ENCODE assay signal across 8 cellular contexts in the genomic region with DNA sequence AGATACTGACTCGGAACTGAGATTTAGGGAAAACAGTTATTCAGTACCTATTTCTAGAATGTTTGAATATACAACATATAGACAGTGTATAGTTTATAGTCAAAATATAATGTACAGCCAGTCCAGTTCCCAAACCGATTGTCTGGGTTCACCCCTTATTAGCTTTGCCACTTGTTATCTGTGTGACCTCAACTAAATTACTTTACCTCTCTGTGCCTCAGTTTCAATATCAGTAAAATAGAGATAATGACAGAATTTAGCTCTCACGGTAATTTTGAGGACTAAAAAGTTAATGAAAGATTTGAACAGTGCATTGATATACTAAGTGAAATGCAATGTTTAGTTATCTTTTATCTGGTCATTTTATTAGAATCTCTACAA. TPM values are rescaled to one million over a fixed set of nuclear protein-coding genes. Genes with fewer than 3 reads are reported as not detected.
DNase-seq lines count a peak whose midpoint lies in the region; ATAC-seq, FAIRE-seq and TF ChIP-seq lines count a peak whose summit lies in the region.

No MANE protein-coding gene starts in this region.

- H4K20me1 ChIP-seq in HepG2 (ENCODE audit: insufficient read depth, low read length) = peaks cover 10% of the 10 kb centered on the region

- TF ChIP-seq EP300 in HepG2 (IDR thresholded peaks at IDR 0.05; ENCODE audit: low read depth in 2 of 2, low read length in 2 of 2) = no peak
- no peak for TF ChIP-seq EP300 in HepG2 (CRISPR knock-in tag; IDR thresholded peaks at IDR 0.05; ENCODE audit: borderline replicate concordance)

- H3K36me3 Mint-ChIP-seq in activated CD4-positive, alpha-beta T cell treated with anti-CD3 and anti-CD28 coated beads, Interleukin-2, amount 10 ng/mL, durations not matched to agents 7 days and 5 days (ENCODE audit: low read depth) = peaks cover 14% of the 10 kb centered on the region

- intact Hi-C loops in HepG2 (cut with micrococcal nuclease; ENCODE audit: unreplicated experiment) = loop anchor here (2.0 kb wide), 1 partner anchor 14 kb away; no protein-coding TSS in a partner anchor

- H3K79me2 ChIP-seq in HepG2 (ENCODE audit: insufficient read depth, low read length) = peaks cover 39% of the 10 kb centered on the region

- TF ChIP-seq POLR2A in HepG2 (IDR thresholded peaks at IDR 0.05; ENCODE audit: insufficient read depth in 1 of 2, low read depth in 2 of 2, low read length in 2 of 2) = no peak

- no peak overlapping the region for H3K27ac ChIP-seq in HepG2 (ENCODE audit: extremely low read length, insufficient read depth, low read length)
- peak overlapping the region; percentile 89 to 97 for H3K27ac ChIP-seq in thoracic aorta

- peak overlapping the region; percentile 95 for H3K4me3 ChIP-seq in adipocyte (ENCODE audit: low read length)
- H3K4me3 ChIP-seq in HepG2 (replicated peaks in 1 of 3; ENCODE audit: insufficient read depth in 1 of 3, low read depth in 2 of 3, low read length in 3 of 3) = peak overlapping the region in 2 of 3 experiments; percentile 89 to 95; a peak in 5 of 6 replicates
- peak overlapping the region; percentile 96 for H3K4me3 ChIP-seq in thoracic aorta

- FAIRE-seq in HepG2 (lab: Jason Lieb, UNC) = no peak

- no peaks in the 10 kb centered on the region for H3K9me3 Mint-ChIP-seq in activated CD4-positive, alpha-beta T cell treated with anti-CD3 and anti-CD28 coated beads, Interleukin-2, amount 10 ng/mL, durations not matched to agents 7 days and 5 days

- CTCF ChIA-PET in activated CD4-positive, alpha-beta T cell treated with anti-CD3 and anti-CD28 coated beads, Interleukin-2, amount 10 ng/mL, durations not matched to agents 7 days and 5 days (lab: Charles Lee) = no interaction called here
- CTCF ChIA-PET in HepG2 (lab: Yijun Ruan, JAX; ENCODE audit: low intra/inter-chr PET ratio, low total read pairs) = no interaction called here

- DNase-seq in activated CD4-positive, alpha-beta T cell treated with anti-CD3 and anti-CD28 coated beads, Interleukin-2, amount 10 ng/mL, durations not matched to agents 7 days and 5 days = no peak
- no peak for DNase-seq in activated CD4-positive, alpha-beta T cell treated with anti-CD3 and anti-CD28 coated beads for 48 hours
- DNase-seq in adipocyte (ENCODE audit: low read depth) (no peak), HepG2 (ENCODE audit: low spot score) (no peak), thoracic aorta (ENCODE audit: low spot score) (no peak), hypothalamus (lab: John Stamatoyannopoulos, UW) (no peak), AML-193 (lab: John Stamatoyannopoulos, UW) (no peak)

- peaks cover 47% of the 10 kb centered on the region for H3K4me1 Mint-ChIP-seq in activated CD4-positive, alpha-beta T cell treated with anti-CD3 and anti-CD28 coated beads, Interleukin-2, amount 10 ng/mL, durations not matched to agents 7 days and 5 days

- H3K27me3 ChIP-seq in adipocyte (replicated peaks; ENCODE audit: control insufficient read depth, insufficient read depth, low read length) (no peaks in the 10 kb centered on the region), HepG2 (ENCODE audit: control insufficient read depth in 1 of 2, insufficient read depth in 2 of 2, low read length in 2 of 2) (peaks cover 0 to 3% of the 10 kb centered on the region in 2 experiments; a peak in 3 of 5 replicates), thoracic aorta (replicated peaks; ENCODE audit: insufficient read depth) (no peaks in the 10 kb centered on the region)

- H3K4me2 ChIP-seq in HepG2 (ENCODE audit: low read depth, low read length) = peak overlapping the region; percentile 78

- peaks cover 23% of the 10 kb centered on the region for H3K4me1 ChIP-seq in adipocyte (ENCODE audit: control insufficient read depth, insufficient read depth, low read length)
- H3K4me1 ChIP-seq in HepG2 (ENCODE audit: insufficient read depth, low read length) = peaks cover 31% of the 10 kb centered on the region
- H3K4me1 ChIP-seq in thoracic aorta (ENCODE audit: control insufficient read depth in 1 of 2, low read depth in 2 of 2) = peaks cover 25 to 42% of the 10 kb centered on the region in 2 donors

- peak overlapping the region; percentile 95 for H3K9ac ChIP-seq in adipocyte (ENCODE audit: low read length)
- H3K9ac ChIP-seq in HepG2 (ENCODE audit: insufficient read depth, low read depth, low read length) = peak overlapping the region; percentile 47; the same call in 1 of the 2 replicates

- H3K9me3 ChIP-seq in adipocyte (ENCODE audit: control insufficient read depth, low read length) (no peaks in the 10 kb centered on the region), HepG2 (ENCODE audit: low read length) (no peaks in the 10 kb centered on the region), thoracic aorta (no peaks in the 10 kb centered on the region)

- no peak for TF ChIP-seq RAD21 in HepG2 (CRISPR knock-in tag; IDR thresholded peaks at IDR 0.05)

- in situ Hi-C loops in HepG2 (cut with HindIII; ENCODE audit: extremely low pct_ligation_motif_present, low pct_unique_long_range_greater_than_20kb) = no loop called here

- H3K27ac Mint-ChIP-seq in activated CD4-positive, alpha-beta T cell treated with anti-CD3 and anti-CD28 coated beads, Interleukin-2, amount 10 ng/mL, durations not matched to agents 7 days and 5 days = peak overlapping the region; percentile 92

- ATAC-seq in HepG2 = no peak
- ATAC-seq in thoracic aorta (ENCODE audit: insufficient number of reproducible peaks, low FRiP score, low read depth) = no peak
- ATAC-seq in HG02798 (IDR thresholded peaks at IDR 0.05; ENCODE audit: poor library complexity, unreplicated experiment) = no peak

- H2AFZ ChIP-seq in HepG2 (ENCODE audit: low read length) = peak overlapping the region; percentile 43

- H3K4me3 Mint-ChIP-seq in activated CD4-positive, alpha-beta T cell treated with anti-CD3 and anti-CD28 coated beads, Interleukin-2, amount 10 ng/mL, durations not matched to agents 7 days and 5 days = peak overlapping the region; percentile 96

- TF ChIP-seq CTCF in HepG2 (CRISPR knock-in tag; IDR thresholded peaks at IDR 0.05) (no peak), thoracic aorta (IDR thresholded peaks at IDR 0.05) (no peak)

- 25% methylated on average over 3 of the region's 3 CpGs for WGBS in HepG2 (ENCODE audit: low lambda C conversion rate)

- peaks cover 4% of the 10 kb centered on the region for H3K27me3 Mint-ChIP-seq in activated CD4-positive, alpha-beta T cell treated with anti-CD3 and anti-CD28 coated beads, Interleukin-2, amount 10 ng/mL, durations not matched to agents 7 days and 5 days

- no TSS peak for BruUV-seq in HepG2 (replicated peaks; lab: Mats Ljungman, UMichigan)

- POLR2A ChIA-PET in activated CD4-positive, alpha-beta T cell treated with anti-CD3 and anti-CD28 coated beads, Interleukin-2, amount 10 ng/mL, durations not matched to agents 7 days and 5 days (lab: Charles Lee) = no interaction called here
- POLR2A ChIA-PET in HepG2 (lab: Yijun Ruan, JAX) = interaction anchor here (0.9 to 2.2 kb wide), 8 partner anchors 8 to 519 kb away, joined by 3 to 15 read pairs (median 3); a partner anchor contains a TSS

- H3K36me3 ChIP-seq in adipocyte (ENCODE audit: control insufficient read depth, insufficient read depth, low read length, severe bottlenecking) (peaks cover 5% of the 10 kb centered on the region), HepG2 (replicated peaks in 1 of 2; ENCODE audit: control insufficient read depth in 1 of 2, insufficient read depth in 2 of 2, low read length in 2 of 2) (no peaks in the 10 kb centered on the region), thoracic aorta (no peaks in the 10 kb centered on the region)

RNA-seq across cellular contexts. Expression of a gene that starts 0.8 kb away (rescaled TPM):
- 10 to 100 TPM; 55.4 to 69.3 TPM for total RNA-seq in activated CD4-positive, alpha-beta T cell treated with anti-CD3 and anti-CD28 coated beads, Interleukin-2, amount 10 ng/mL, durations not matched to agents 7 days and 5 days
- total RNA-seq in HepG2 (2016; rRNA removed; fragmentation: Illumina TruSeq; extraction: Trizol) (36.0 and 39.6 TPM in 2 replicates), thoracic aorta (10 to 100 TPM; 51.3 to 59.0 TPM)
- 6.9 and 9.8 TPM in 2 replicates for total RNA-seq in HepG2 (2016; cell fraction: cytosol; rRNA removed; fragmentation: Illumina TruSeq; extraction: Trizol; ENCODE audit: low read depth)
- total RNA-seq in HepG2 (2016; cell fraction: insoluble cytoplasmic fraction; rRNA removed; fragmentation: Illumina TruSeq; extraction: Trizol) = 32.9 and 46.7 TPM in 2 replicates
- 21.9 and 25.6 TPM in 2 replicates for total RNA-seq in HepG2 (2016; cell fraction: membrane; rRNA removed; fragmentation: Illumina TruSeq; extraction: Trizol)
- total RNA-seq in HepG2 (2016; cell fraction: nucleus; rRNA removed; fragmentation: Illumina TruSeq; extraction: Trizol) = 19.5 and 24.2 TPM in 2 replicates
- 23.6 and 26.7 TPM in 2 replicates for polyA plus RNA-seq in HepG2 (2011; rRNA removed)
- 15.6 and 17.2 TPM in 2 replicates for polyA plus RNA-seq in HepG2 (2011; cell fraction: cytosol; rRNA removed)
- 26.4 and 26.9 TPM in 2 replicates for polyA plus RNA-seq in HepG2 (2011; cell fraction: nucleus; rRNA removed)
- 41.9 and 63.6 TPM in 2 replicates for polyA plus RNA-seq in HepG2 (2012)
- polyA plus RNA-seq in HepG2 (2016; cell fraction: cytosol; fragmentation: Illumina TruSeq; extraction: Trizol; ENCODE audit: low read depth) = 5.8 and 6.0 TPM in 2 replicates
- 25.1 and 25.8 TPM in 2 replicates for polyA plus RNA-seq in HepG2 (2016; cell fraction: insoluble cytoplasmic fraction; fragmentation: Illumina TruSeq; extraction: Trizol; ENCODE audit: low read depth)
- polyA plus RNA-seq in HepG2 (2016; cell fraction: membrane; fragmentation: Illumina TruSeq; extraction: Trizol; ENCODE audit: low read depth) = 11.3 and 11.7 TPM in 2 replicates
- 29.2 and 33.3 TPM in 2 replicates for polyA plus RNA-seq in HepG2 (2016; cell fraction: nucleus; fragmentation: Illumina TruSeq; extraction: Trizol; ENCODE audit: insufficient read depth, low read depth)
- 14.2 and 29.8 TPM in 2 replicates for polyA minus RNA-seq in HepG2 (2011; rRNA and poly(A)+ RNA removed; ENCODE audit: low replicate concordance)
- 44.8 and 47.5 TPM in 2 replicates for polyA minus RNA-seq in HepG2 (2011; cell fraction: cytosol; rRNA and poly(A)+ RNA removed)
- polyA minus RNA-seq in HepG2 (2011; cell fraction: nucleus; rRNA and poly(A)+ RNA removed) = 35.3 and 56.2 TPM in 2 replicates

RNA-seq across cellular contexts. Expression of a gene that starts 51.0 kb away (rescaled TPM):
- total RNA-seq in activated CD4-positive, alpha-beta T cell treated with anti-CD3 and anti-CD28 coated beads, Interleukin-2, amount 10 ng/mL, durations not matched to agents 7 days and 5 days = 10 to 100 TPM; 56.0 to 66.4 TPM
- 19.5 and 19.9 TPM in 2 replicates for total RNA-seq in HepG2 (2016; rRNA removed; fragmentation: Illumina TruSeq; extraction: Trizol)
- 9.4 and 11.1 TPM in 2 replicates for total RNA-seq in HepG2 (2016; cell fraction: cytosol; rRNA removed; fragmentation: Illumina TruSeq; extraction: Trizol; ENCODE audit: low read depth)
- total RNA-seq in HepG2 (2016; cell fraction: insoluble cytoplasmic fraction; rRNA removed; fragmentation: Illumina TruSeq; extraction: Trizol) = 17.0 and 23.9 TPM in 2 replicates
- total RNA-seq in HepG2 (2016; cell fraction: membrane; rRNA removed; fragmentation: Illumina TruSeq; extraction: Trizol) = 12.8 and 14.0 TPM in 2 replicates
- total RNA-seq in HepG2 (2016; cell fraction: nucleus; rRNA removed; fragmentation: Illumina TruSeq; extraction: Trizol) = 17.5 and 19.2 TPM in 2 replicates
- 8.2 and 9.4 TPM in 2 replicates for polyA plus RNA-seq in HepG2 (2011; rRNA removed)
- polyA plus RNA-seq in HepG2 (2011; cell fraction: cytosol; rRNA removed) = 5.9 and 8.7 TPM in 2 replicates
- 21.6 and 24.9 TPM in 2 replicates for polyA plus RNA-seq in HepG2 (2011; cell fraction: nucleus; rRNA removed)
- 11.0 TPM in 2 replicates for polyA plus RNA-seq in HepG2 (2012)
- polyA plus RNA-seq in HepG2 (2016; cell fraction: cytosol; fragmentation: Illumina TruSeq; extraction: Trizol; ENCODE audit: low read depth) = 4.5 and 5.7 TPM in 2 replicates
- 16.4 and 20.9 TPM in 2 replicates for polyA plus RNA-seq in HepG2 (2016; cell fraction: insoluble cytoplasmic fraction; fragmentation: Illumina TruSeq; extraction: Trizol; ENCODE audit: low read depth)
- 7.0 and 8.7 TPM in 2 replicates for polyA plus RNA-seq in HepG2 (2016; cell fraction: membrane; fragmentation: Illumina TruSeq; extraction: Trizol; ENCODE audit: low read depth)
- 28.4 and 31.5 TPM in 2 replicates for polyA plus RNA-seq in HepG2 (2016; cell fraction: nucleus; fragmentation: Illumina TruSeq; extraction: Trizol; ENCODE audit: insufficient read depth, low read depth)
- polyA minus RNA-seq in HepG2 (2011; rRNA and poly(A)+ RNA removed; ENCODE audit: low replicate concordance) = 5.1 and 13.8 TPM in 2 replicates
- 5.4 and 7.3 TPM in 2 replicates for polyA minus RNA-seq in HepG2 (2011; cell fraction: cytosol; rRNA and poly(A)+ RNA removed)
- 12.6 and 17.2 TPM in 2 replicates for polyA minus RNA-seq in HepG2 (2011; cell fraction: nucleus; rRNA and poly(A)+ RNA removed)
- 10 to 100 TPM; 16.8 to 27.5 TPM for total RNA-seq in thoracic aorta
